ENCODE assay signal across 20 cellular contexts in the genomic region with DNA sequence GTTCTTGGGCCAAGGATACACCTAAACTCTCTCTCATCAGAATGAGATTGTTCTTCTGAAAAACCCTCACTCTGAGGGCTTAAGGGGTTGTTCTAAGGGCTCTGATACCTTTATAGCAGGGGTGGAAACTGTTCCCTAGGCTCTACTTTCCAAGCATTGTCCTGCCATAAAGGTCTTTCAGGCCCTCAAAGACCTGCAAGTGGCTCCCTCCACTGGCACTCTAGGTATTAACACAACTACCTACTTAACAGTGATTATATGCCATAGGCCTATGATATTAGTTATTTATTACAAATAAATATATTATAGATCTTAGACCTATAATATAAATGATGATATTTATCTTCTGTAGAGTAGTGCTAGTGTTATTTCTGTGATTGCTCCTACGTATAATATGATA.
"Had no signal": no experiment of that assay in that cellular context is flagged by ENCODE, and none has a peak within 500 bp of the region (broad histone marks: within the 10 kb centered on the region; RNA-seq: fewer than 3 reads in every experiment).

No MANE protein-coding gene starts in this region.

- H3K27me3 ChIP-seq: ascending aorta, right atrium auricular region, thyroid gland had no signal

- H3K36me3 Mint-ChIP-seq: activated naive CD4-positive, alpha-beta T cell treated with anti-CD3 and anti-CD28 coated beads, Interleukin-2, amount 50 U/mL, for 24 hours had no signal

- DNase-seq: activated CD4-positive, alpha-beta T cell treated with anti-CD3 and anti-CD28 coated beads, Interleukin-2, amount 50 U/mL, for 4 hours; activated CD4-positive, CD25-positive, alpha-beta regulatory T cell treated with anti-CD3 and anti-CD28 coated beads, Interleukin-2, amount 50 U/mL, for 72 hours; activated gamma-delta T cell; cerebellar nuclear complex; effector memory CD8-positive, alpha-beta T cell; foreskin melanocyte; glutamatergic neuron; hippocampal formation; kidney; stimulated activated CD4-positive, alpha-beta T cell treated with anti-CD3 and anti-CD28 coated beads, Interleukin-2, amount 100 ng/mL, for 24 hours; stimulated activated naive CD4-positive, alpha-beta T cell treated with Interleukin-2 at 50 U/mL for 16 hours; thyroid gland had no signal

- H3K4me1 Mint-ChIP-seq: activated naive CD4-positive, alpha-beta T cell treated with anti-CD3 and anti-CD28 coated beads, Interleukin-2, amount 50 U/mL, for 24 hours; neural crest cell had no signal

- H3K9me3 Mint-ChIP-seq: activated naive CD4-positive, alpha-beta T cell treated with anti-CD3 and anti-CD28 coated beads, Interleukin-2, amount 50 U/mL, for 24 hours; effector memory CD8-positive, alpha-beta T cell; neural crest cell; T-helper 1 cell treated with Interleukin-12 subunit alpha and Interleukin-12 subunit beta and Interleukin-4 antibody, amounts not matched to agents 30 μg/mL and 1 μg/mL, for 36 hours had no signal

- ATAC-seq: effector memory CD8-positive, alpha-beta T cell; left lobe of liver had no signal

- H3K9me3 ChIP-seq: ascending aorta, breast epithelium, prostate gland, right atrium auricular region, thyroid gland had no signal

- H3K27ac ChIP-seq: ascending aorta, breast epithelium, prostate gland, right atrium auricular region, thyroid gland had no signal

- H3K36me3 ChIP-seq: ascending aorta, breast epithelium, prostate gland, right atrium auricular region, thyroid gland had no signal

- H3K4me3 Mint-ChIP-seq: activated naive CD4-positive, alpha-beta T cell treated with anti-CD3 and anti-CD28 coated beads, Interleukin-2, amount 50 U/mL, for 24 hours; effector memory CD8-positive, alpha-beta T cell; neural crest cell; T-helper 1 cell treated with Interleukin-12 subunit alpha and Interleukin-12 subunit beta and Interleukin-4 antibody, amounts not matched to agents 30 μg/mL and 1 μg/mL, for 36 hours had no signal

- H3K4me1 ChIP-seq: ascending aorta, breast epithelium, prostate gland, right atrium auricular region, thyroid gland had no signal

- H3K27ac Mint-ChIP-seq: activated naive CD4-positive, alpha-beta T cell treated with anti-CD3 and anti-CD28 coated beads, Interleukin-2, amount 50 U/mL, for 24 hours; effector memory CD8-positive, alpha-beta T cell; T-helper 1 cell treated with Interleukin-12 subunit alpha and Interleukin-12 subunit beta and Interleukin-4 antibody, amounts not matched to agents 30 μg/mL and 1 μg/mL, for 36 hours had no signal

- H3K4me3 ChIP-seq: ascending aorta, breast epithelium, prostate gland, right atrium auricular region, thyroid gland had no signal
